13 cellular contexts compared by ENCODE assay signal in genomic region chr10:125085281-125085680, GRCh38.
A peak's percentile ranks its signal among the peaks of the same experiment; 100 is the strongest.
DNase-seq lines count a peak whose midpoint lies in the region; ATAC-seq and TF ChIP-seq lines count a peak whose summit lies in the region.
"Had no signal": no experiment of that assay in that cellular context is flagged by ENCODE, and none has a peak within 500 bp of the region (broad histone marks: within the 10 kb centered on the region; RNA-seq: fewer than 3 reads in every experiment).

No MANE protein-coding gene starts in this region.

- H3K27me3 ChIP-seq in adipocyte (replicated peaks; ENCODE audit: control insufficient read depth, insufficient read depth, low read length) (no peaks in the 10 kb centered on the region), gastroesophageal sphincter (no peaks in the 10 kb centered on the region)

- no peaks in the 10 kb centered on the region for H3K36me3 Mint-ChIP-seq in activated CD8-positive, alpha-beta T cell treated with anti-CD3 and anti-CD28 coated beads for 36 hours (ENCODE audit: low read depth)
- H3K36me3 Mint-ChIP-seq in activated CD8-positive, alpha-beta T cell treated with anti-CD3 and anti-CD28 coated beads, Interleukin-2, amount 10 ng/mL, durations not matched to agents 7 days and 5 days (ENCODE audit: low read depth), result no peaks in the 10 kb centered on the region
- H3K36me3 Mint-ChIP-seq: CD8-positive, alpha-beta memory T cell had no signal

- H3K27ac ChIP-seq in gastroesophageal sphincter, result peak overlapping the region; percentile 15 to 89 (median 86)

- H3K36me3 ChIP-seq in adipocyte (ENCODE audit: control insufficient read depth, insufficient read depth, low read length, severe bottlenecking), result peaks cover 8% of the 10 kb centered on the region
- peaks cover 0 to 15% of the 10 kb centered on the region in 2 donors for H3K36me3 ChIP-seq in gastroesophageal sphincter

- no peaks in the 10 kb centered on the region for H3K9me3 ChIP-seq in adipocyte (ENCODE audit: control insufficient read depth, low read length)
- H3K9me3 ChIP-seq in gastroesophageal sphincter, result no peaks in the 10 kb centered on the region
- H3K9me3 ChIP-seq: lower lobe of right lung had no signal

- H3K27me3 Mint-ChIP-seq in activated CD8-positive, alpha-beta T cell treated with anti-CD3 and anti-CD28 coated beads for 36 hours, result no peaks in the 10 kb centered on the region
- no peaks in the 10 kb centered on the region for H3K27me3 Mint-ChIP-seq in activated CD8-positive, alpha-beta T cell treated with anti-CD3 and anti-CD28 coated beads, Interleukin-2, amount 10 ng/mL, durations not matched to agents 7 days and 5 days (ENCODE audit: low read depth)

- no peak for TF ChIP-seq EP300 in gastroesophageal sphincter (IDR thresholded peaks at IDR 0.05)

- peaks cover 21% of the 10 kb centered on the region for H3K4me1 ChIP-seq in adipocyte (ENCODE audit: control insufficient read depth, insufficient read depth, low read length)
- peaks cover 0 to 73% (median 44%) of the 10 kb centered on the region in 3 donors for H3K4me1 ChIP-seq in gastroesophageal sphincter

- no peak for TF ChIP-seq POLR2A in gastroesophageal sphincter (IDR thresholded peaks at IDR 0.05)

- H3K9ac ChIP-seq in adipocyte (ENCODE audit: low read length), result peak overlapping the region; percentile 15

- no peak overlapping the region for H3K4me3 Mint-ChIP-seq in activated CD8-positive, alpha-beta T cell treated with anti-CD3 and anti-CD28 coated beads for 36 hours
- H3K4me3 Mint-ChIP-seq in activated CD8-positive, alpha-beta T cell treated with anti-CD3 and anti-CD28 coated beads, Interleukin-2, amount 10 ng/mL, durations not matched to agents 7 days and 5 days, result no peak overlapping the region
- H3K4me3 Mint-ChIP-seq: CD8-positive, alpha-beta memory T cell; T-helper 17 cell had no signal

- in situ Hi-C loops in G401 (cut with HindIII; ENCODE audit: low sequenced_read_pairs), result no loop called here

- no peaks in the 10 kb centered on the region for H3K9me3 Mint-ChIP-seq in activated CD8-positive, alpha-beta T cell treated with anti-CD3 and anti-CD28 coated beads for 36 hours
- no peaks in the 10 kb centered on the region for H3K9me3 Mint-ChIP-seq in activated CD8-positive, alpha-beta T cell treated with anti-CD3 and anti-CD28 coated beads, Interleukin-2, amount 10 ng/mL, durations not matched to agents 7 days and 5 days (ENCODE audit: insufficient read depth)
- H3K9me3 Mint-ChIP-seq: CD8-positive, alpha-beta memory T cell had no signal

- peak overlapping the region; percentile 19 for H3K4me3 ChIP-seq in adipocyte (ENCODE audit: low read length)
- H3K4me3 ChIP-seq in gastroesophageal sphincter, result no peak overlapping the region
- H3K4me3 ChIP-seq in retinal pigment epithelial cell (ENCODE audit: low read length), result peak overlapping the region; percentile 30
- H3K4me3 ChIP-seq: lower lobe of right lung had no signal

- intact Hi-C loops in activated CD8-positive, alpha-beta T cell treated with anti-CD3 and anti-CD28 coated beads for 36 hours (cut with micrococcal nuclease), result no loop called here

- POLR2A ChIA-PET in activated CD8-positive, alpha-beta T cell treated with anti-CD3 and anti-CD28 coated beads for 36 hours (lab: Charles Lee), result no interaction called here
- POLR2A ChIA-PET in activated CD8-positive, alpha-beta T cell treated with anti-CD3 and anti-CD28 coated beads, Interleukin-2, amount 10 ng/mL, durations not matched to agents 7 days and 5 days (lab: Charles Lee), result no interaction called here

- H3K27ac Mint-ChIP-seq in activated CD8-positive, alpha-beta T cell treated with anti-CD3 and anti-CD28 coated beads for 36 hours, result no peak overlapping the region
- no peak overlapping the region for H3K27ac Mint-ChIP-seq in activated CD8-positive, alpha-beta T cell treated with anti-CD3 and anti-CD28 coated beads, Interleukin-2, amount 10 ng/mL, durations not matched to agents 7 days and 5 days
- H3K27ac Mint-ChIP-seq: T-helper 17 cell had no signal

- peak; percentile 62 for DNase-seq in G401 (ENCODE audit: low spot score)
- DNase-seq in adipocyte (ENCODE audit: low read depth), result no peak
- DNase-seq in retinal pigment epithelial cell (ENCODE audit: low read depth), result no peak
- no peak for DNase-seq in activated CD8-positive, alpha-beta T cell treated with anti-CD3 and anti-CD28 coated beads for 36 hours
- DNase-seq in DMS53 (lab: John Stamatoyannopoulos, UW), result no peak
- DNase-seq in activated CD8-positive, alpha-beta T cell treated with anti-CD3 and anti-CD28 coated beads, Interleukin-2, amount 10 ng/mL, durations not matched to agents 7 days and 5 days, result no peak
- DNase-seq: amniotic stem cell; CD8-positive, alpha-beta memory T cell; foreskin melanocyte; lower lobe of right lung; T-helper 17 cell had no signal

- ATAC-seq in gastroesophageal sphincter (no peak), GM21367 (IDR thresholded peaks at IDR 0.05; ENCODE audit: unreplicated experiment) (no peak)
- ATAC-seq in activated CD8-positive, alpha-beta T cell treated with anti-CD3 and anti-CD28 coated beads for 36 hours, result no peak
- ATAC-seq in activated CD8-positive, alpha-beta T cell treated with anti-CD3 and anti-CD28 coated beads, Interleukin-2, amount 10 ng/mL, durations not matched to agents 7 days and 5 days, result no peak
- ATAC-seq: T-helper 17 cell had no signal

- H3K4me1 Mint-ChIP-seq in activated CD8-positive, alpha-beta T cell treated with anti-CD3 and anti-CD28 coated beads for 36 hours (ENCODE audit: low read depth), result no peaks in the 10 kb centered on the region
- H3K4me1 Mint-ChIP-seq in activated CD8-positive, alpha-beta T cell treated with anti-CD3 and anti-CD28 coated beads, Interleukin-2, amount 10 ng/mL, durations not matched to agents 7 days and 5 days (ENCODE audit: low read depth), result no peaks in the 10 kb centered on the region
- H3K4me1 Mint-ChIP-seq: CD8-positive, alpha-beta memory T cell; T-helper 17 cell had no signal

- CTCF ChIA-PET in activated CD8-positive, alpha-beta T cell treated with anti-CD3 and anti-CD28 coated beads for 36 hours (lab: Charles Lee), result interaction anchor here (1.6 kb wide), 1 partner anchor 37 kb away, joined by 8 read pairs; no protein-coding TSS in a partner anchor
- CTCF ChIA-PET in activated CD8-positive, alpha-beta T cell treated with anti-CD3 and anti-CD28 coated beads, Interleukin-2, amount 10 ng/mL, durations not matched to agents 7 days and 5 days (lab: Charles Lee), result no interaction called here

- TF ChIP-seq CTCF in gastroesophageal sphincter (IDR thresholded peaks at IDR 0.05) (no peak), retinal pigment epithelial cell (conservative IDR thresholded peaks at IDR 0.05; ENCODE audit: low read depth, low read length) (no peak)
- no peak for TF ChIP-seq CTCF in activated CD8-positive, alpha-beta T cell treated with anti-CD3 and anti-CD28 coated beads for 36 hours (IDR thresholded peaks at IDR 0.05)

- WGBS in gastroesophageal sphincter (ENCODE audit: low coverage in 1 of 2), 2 donors, result 38 to 47% methylated on average over 6 to 10 of the region's 10 CpGs

Comparison
In these comparisons a context has a peak if more than half of its experiments do, and no peak if none do; other contexts are left out.
1. H3K4me3 ChIP-seq: peak in adipocyte (single experiment) and retinal pigment epithelial cell (single experiment); none in gastroesophageal sphincter (0 of 2).